Comparison of ENCODE assay signal across 25 cellular contexts in the genomic region with DNA sequence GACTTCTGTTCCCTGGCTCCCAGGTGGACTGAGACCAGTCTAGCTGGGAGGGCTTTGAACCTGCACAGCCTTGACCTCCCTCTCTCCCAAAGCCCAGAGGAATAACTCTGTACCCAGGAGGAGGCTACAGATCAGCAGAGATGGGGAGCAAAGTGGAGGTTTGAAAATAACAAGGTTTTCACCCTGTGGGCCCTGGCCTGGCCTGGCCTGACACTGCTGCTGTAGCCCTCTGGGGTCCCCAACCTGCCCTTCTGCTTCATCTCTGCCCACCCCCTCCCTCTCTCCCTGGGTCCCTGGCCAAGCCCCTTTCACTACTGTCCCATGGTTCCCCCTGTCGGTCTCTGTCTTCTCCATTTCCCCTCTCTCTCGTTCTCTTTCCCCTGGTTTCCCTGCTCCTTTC.
"Had no signal": no experiment of that assay in that cellular context is flagged by ENCODE, and none has a peak within 500 bp of the region (broad histone marks: within the 10 kb centered on the region; RNA-seq: fewer than 3 reads in every experiment).

No MANE protein-coding gene starts in this region.

- ATAC-seq: activated CD4-positive, CD25-positive, alpha-beta regulatory T cell treated with anti-CD3 and anti-CD28 coated beads, Interleukin-2, amount 50 U/mL, for 24 hours; activated CD8-positive, alpha-beta T cell treated with anti-CD3 and anti-CD28 coated beads for 36 hours; activated naive CD8-positive, alpha-beta T cell treated with anti-CD3 and anti-CD28 coated beads, Interleukin-2, amount 50 U/mL, for 24 hours; activated T-cell treated with anti-CD3 and anti-CD28 coated beads, Interleukin-2, amount 50 U/mL, for 4 hours; body of pancreas; effector memory CD8-positive, alpha-beta T cell; foreskin keratinocyte; gastrocnemius medialis had no signal

- H3K27me3 ChIP-seq: adrenal gland, body of pancreas, breast epithelium, foreskin keratinocyte, gastrocnemius medialis had no signal

- H3K4me3 ChIP-seq: adrenal gland, body of pancreas, breast epithelium, cardiac muscle cell, coronary artery, dorsolateral prefrontal cortex, esophagus muscularis mucosa, gastrocnemius medialis had no signal

- H3K27ac ChIP-seq: adrenal gland, body of pancreas, breast epithelium, cardiac muscle cell, coronary artery, dorsolateral prefrontal cortex, esophagus muscularis mucosa, foreskin keratinocyte, gastrocnemius medialis, VCaP had no signal

- H3K9me3 ChIP-seq: adrenal gland, gastrocnemius medialis had no signal

- H3K4me1 ChIP-seq: adrenal gland, body of pancreas, breast epithelium, esophagus muscularis mucosa, foreskin keratinocyte, gastrocnemius medialis had no signal

- H3K36me3 ChIP-seq: adrenal gland, breast epithelium, cardiac muscle cell, esophagus muscularis mucosa, gastrocnemius medialis had no signal

- DNase-seq: activated B cell treated with CpG ODN at 0.5 μM for 24 hours; activated CD4-positive, alpha-beta T cell treated with anti-CD3 and anti-CD28 coated beads for 48 hours; activated CD4-positive, alpha-beta T cell treated with anti-CD3 and anti-CD28 coated beads, Interleukin-2, amount 50 U/mL, for 1 hour; activated CD4-positive, alpha-beta T cell treated with anti-CD3 and anti-CD28 coated beads, Interleukin-2, amount 50 U/mL, for 48 hours; activated CD8-positive, alpha-beta memory T cell treated with anti-CD3 and anti-CD28 coated beads for 24 hours; activated CD8-positive, alpha-beta T cell treated with anti-CD3 and anti-CD28 coated beads for 36 hours; activated effector memory CD4-positive, alpha-beta T cell treated with anti-CD3 and anti-CD28 coated beads, Interleukin-2, amount 50 U/mL, for 16 hours; activated naive CD4-positive, alpha-beta T cell treated with anti-CD3 and anti-CD28 coated beads for 36 hours; activated naive CD8-positive, alpha-beta T cell treated with anti-CD3 and anti-CD28 coated beads for 36 hours; activated naive CD8-positive, alpha-beta T cell treated with anti-CD3 and anti-CD28 coated beads, Interleukin-2, amount 50 U/mL, for 24 hours; activated T-cell treated with anti-CD3 and anti-CD28 coated beads, Interleukin-2, amount 50 U/mL, for 4 hours; adrenal gland; body of pancreas; dorsolateral prefrontal cortex; effector memory CD8-positive, alpha-beta T cell; erythroblast; foreskin keratinocyte; gastrocnemius medialis; T-helper 2 cell had no signal
